12 cellular contexts compared by ENCODE assay signal in the genomic region with DNA sequence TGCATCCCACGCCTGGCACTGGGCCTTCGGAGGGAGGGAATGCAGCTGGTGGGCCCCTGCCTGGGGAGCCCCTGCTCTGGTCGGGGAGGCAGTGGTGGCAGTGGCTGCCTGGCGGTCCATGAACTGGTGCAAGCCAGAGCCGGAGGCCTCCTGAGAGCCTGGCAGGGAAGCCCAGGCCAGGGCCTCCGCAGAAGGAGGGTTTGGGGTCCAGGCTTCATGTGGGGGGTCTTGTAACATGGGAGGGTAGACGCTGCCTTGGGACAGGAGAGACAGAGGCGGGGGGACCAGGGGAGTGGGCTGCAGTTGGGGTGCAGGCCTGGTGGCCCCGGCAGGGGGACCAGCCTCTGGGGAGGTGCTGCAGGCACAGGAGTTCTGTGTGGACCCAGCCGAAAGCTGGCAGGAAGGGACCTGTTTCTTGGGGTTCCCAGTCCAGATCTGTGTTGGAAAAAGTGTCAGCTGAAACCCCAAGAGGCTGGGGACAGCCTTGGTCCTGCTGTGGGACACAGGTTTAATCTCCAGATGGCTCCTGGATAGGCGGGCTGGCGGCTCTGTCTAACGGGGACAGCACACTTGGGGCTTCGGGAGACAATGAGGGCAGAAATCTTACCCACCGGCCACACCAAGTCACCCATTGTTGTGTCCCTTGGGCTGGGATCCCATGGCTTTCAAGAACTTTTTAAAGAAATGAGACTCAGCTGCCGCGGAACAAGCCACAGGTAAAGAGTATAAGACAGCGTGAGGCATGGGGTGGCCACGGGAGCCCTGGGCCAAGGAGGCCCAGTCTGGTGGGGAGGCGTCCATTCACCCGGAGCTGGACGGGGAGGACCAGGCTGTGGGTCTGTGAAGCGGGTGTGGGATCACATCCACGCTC.
DNase-seq lines count a peak whose midpoint lies in the region; ATAC-seq and TF ChIP-seq lines count a peak whose summit lies in the region.
"Had no signal": no experiment of that assay in that cellular context is flagged by ENCODE, and none has a peak within 500 bp of the region (broad histone marks: within the 10 kb centered on the region; RNA-seq: fewer than 3 reads in every experiment).

No MANE protein-coding gene starts in this region.

- no peak overlapping the region for H3K27ac ChIP-seq in tibial artery
- H3K27ac ChIP-seq: SJCRH30, skin epidermis had no signal

- no peaks in the 10 kb centered on the region for H3K4me1 ChIP-seq in mucosa of descending colon (ENCODE audit: low read depth)
- H3K4me1 ChIP-seq in tibial artery: no peaks in the 10 kb centered on the region
- H3K4me1 ChIP-seq: SJCRH30 had no signal

- intact Hi-C loops in mucosa of descending colon (cut with DNase I, micrococcal nuclease): no loop called here
- intact Hi-C loops in tibial artery (cut with DNase I; ENCODE audit: low total_unique reads): no loop called here

- no peak for TF ChIP-seq CTCF in chondrocyte (IDR thresholded peaks at IDR 0.05)
- no peak for TF ChIP-seq CTCF in mucosa of descending colon (IDR thresholded peaks at IDR 0.05)
- no peak for TF ChIP-seq CTCF in tibial artery (IDR thresholded peaks at IDR 0.05)

- peak; percentile 25 for DNase-seq in activated T-cell treated with anti-CD3 and anti-CD28 coated beads, Interleukin-2, amount 50 U/mL, for 24 hours
- DNase-seq in activated T-cell treated with anti-CD3 and anti-CD28 coated beads for 4 hours: no peak
- DNase-seq in chondrocyte (ENCODE audit: low spot score): peak; percentile 75
- peak in 2 of 3 donors; percentile 12 to 40 for DNase-seq in mucosa of descending colon
- DNase-seq in tibial artery: peak; percentile 10 to 60
- no peak for DNase-seq in DMS153 (lab: John Stamatoyannopoulos, UW)
- DNase-seq in superior temporal gyrus (ENCODE audit: extremely low spot score): no peak
- no peak for DNase-seq in NCI-H2171 (lab: John Stamatoyannopoulos, UW)
- DNase-seq: COR-L47, NCI-H2171 treated with DMSO at 0.1 percent for 48 hours had no signal

- H3K27me3 ChIP-seq in tibial artery: peaks cover 0 to 37% of the 10 kb centered on the region in 2 donors

- no peak overlapping the region for H3K4me3 Mint-ChIP-seq in activated T-cell treated with anti-CD3 and anti-CD28 coated beads, Interleukin-2, amount 50 U/mL, for 24 hours
- H3K4me3 Mint-ChIP-seq in chondrocyte (ENCODE audit: unreplicated experiment): no peak overlapping the region

- no peaks in the 10 kb centered on the region for H3K27me3 Mint-ChIP-seq in activated T-cell treated with anti-CD3 and anti-CD28 coated beads, Interleukin-2, amount 50 U/mL, for 24 hours
- peaks cover 21% of the 10 kb centered on the region for H3K27me3 Mint-ChIP-seq in chondrocyte (ENCODE audit: low read depth)

- H3K4me1 Mint-ChIP-seq in activated T-cell treated with anti-CD3 and anti-CD28 coated beads, Interleukin-2, amount 50 U/mL, for 24 hours (ENCODE audit: low read depth): no peaks in the 10 kb centered on the region
- no peaks in the 10 kb centered on the region for H3K4me1 Mint-ChIP-seq in chondrocyte (ENCODE audit: low read depth)

- H3K36me3 Mint-ChIP-seq in activated T-cell treated with anti-CD3 and anti-CD28 coated beads, Interleukin-2, amount 50 U/mL, for 24 hours (ENCODE audit: low read depth): no peaks in the 10 kb centered on the region
- H3K36me3 Mint-ChIP-seq in chondrocyte (ENCODE audit: low read depth): no peaks in the 10 kb centered on the region

- H3K9me3 ChIP-seq in mucosa of descending colon (no peaks in the 10 kb centered on the region), tibial artery (no peaks in the 10 kb centered on the region)
- H3K9me3 ChIP-seq: SJCRH30 had no signal

- H3K36me3 ChIP-seq in mucosa of descending colon (ENCODE audit: low read depth) (no peaks in the 10 kb centered on the region), tibial artery (no peaks in the 10 kb centered on the region)
- H3K36me3 ChIP-seq: SJCRH30 had no signal

- H3K4me3 ChIP-seq in mucosa of descending colon (no peak overlapping the region), tibial artery (no peak overlapping the region)
- H3K4me3 ChIP-seq: SJCRH30, skin epidermis had no signal

- no peak for ATAC-seq in mucosa of descending colon

- no peak overlapping the region for H3K27ac Mint-ChIP-seq in activated T-cell treated with anti-CD3 and anti-CD28 coated beads, Interleukin-2, amount 50 U/mL, for 24 hours
- no peak overlapping the region for H3K27ac Mint-ChIP-seq in chondrocyte (ENCODE audit: unreplicated experiment)

- H3K9me3 Mint-ChIP-seq in activated T-cell treated with anti-CD3 and anti-CD28 coated beads, Interleukin-2, amount 50 U/mL, for 24 hours: no peaks in the 10 kb centered on the region
- no peaks in the 10 kb centered on the region for H3K9me3 Mint-ChIP-seq in chondrocyte (ENCODE audit: low read depth)

Comparison
In these comparisons a context has a peak if more than half of its experiments do, and no peak if none do; other contexts are left out.
1. DNase-seq: peak in activated T-cell treated with anti-CD3 and anti-CD28 coated beads, Interleukin-2, amount 50 U/mL, for 24 hours (single experiment), chondrocyte (single experiment), mucosa of descending colon (2 of 3) and tibial artery (2 of 2); none in activated T-cell treated with anti-CD3 and anti-CD28 coated beads for 4 hours (single experiment), DMS153 (single experiment), superior temporal gyrus (single experiment) and NCI-H2171 (single experiment).